12 cellular contexts compared by ENCODE assay signal in the genomic region with DNA sequence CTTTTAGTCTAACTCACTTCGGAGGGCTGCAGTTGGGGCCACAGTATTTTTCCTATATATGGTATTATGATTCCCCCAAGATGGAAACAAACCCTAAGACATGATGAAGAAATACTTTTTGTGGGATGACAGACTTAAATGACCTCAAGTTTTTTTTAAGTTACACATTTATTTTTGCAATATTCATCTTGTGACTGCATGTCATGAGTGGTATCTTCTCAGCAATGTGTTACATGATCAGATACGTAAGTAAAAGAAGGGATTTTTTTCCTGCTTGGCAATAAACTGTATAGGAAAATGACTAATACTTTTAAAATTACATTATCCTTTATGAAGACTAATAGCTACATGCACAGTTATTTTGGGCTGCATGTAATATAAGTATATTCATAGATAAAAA. TPM values are rescaled to one million over a fixed set of nuclear protein-coding genes. Genes with fewer than 3 reads are reported as not detected.
"Had no signal": no experiment of that assay in that cellular context is flagged by ENCODE, and none has a peak within 500 bp of the region (broad histone marks: within the 10 kb centered on the region; RNA-seq: fewer than 3 reads in every experiment).

No MANE protein-coding gene starts in this region.

- ATAC-seq: GM23338, HCT116 had no signal

- H3K27ac ChIP-seq: GM23248 had no signal

- H3K4me3 ChIP-seq: GM23248, GM23338, HAP-1 had no signal

- H2AFZ ChIP-seq: GM23248, GM23338 had no signal

- FAIRE-seq: H1, H54 had no signal

- H3K4me2 ChIP-seq: GM23338 had no signal

- DNase-seq: GM23248, GOT3, H7, H9, HCEC 1CT, HFFc6 had no signal

- H3K36me3 ChIP-seq: HAP-1 had no signal

- H3K4me1 ChIP-seq: HAP-1 had no signal

- H3K9me3 ChIP-seq: HAP-1 had no signal

RNA-seq across cellular contexts. Expression of gene OR13A1, which starts 57.8 kb away (rescaled TPM):
- total RNA-seq: GM23248, GM23338, H1, H4, H7, HFFc6 had no signal
